In genomic region chrX:119516157-119516702, GRCh38 we compare ENCODE assay signal across 8 cellular contexts. TPM values are rescaled to one million over a fixed set of nuclear protein-coding genes. Genes with fewer than 3 reads are reported as not detected.
DNase-seq lines count a peak whose midpoint lies in the region; ATAC-seq and TF ChIP-seq lines count a peak whose summit lies in the region.

No MANE protein-coding gene starts in this region.

- TF ChIP-seq RAD21 in neural cell (conservative IDR thresholded peaks at IDR 0.05): peak; percentile 73

- no peak overlapping the region for H2AFZ ChIP-seq in neural cell (ENCODE audit: low read depth, low read length)

- no peak overlapping the region for H3K9ac ChIP-seq in neural cell (ENCODE audit: low read length)

- no peaks in the 10 kb centered on the region for H3K9me3 ChIP-seq in neural cell (ENCODE audit: low read length)

- H3K9me2 ChIP-seq in neural cell (ENCODE audit: insufficient read depth, low read length): no peaks in the 10 kb centered on the region

- no peaks in the 10 kb centered on the region for H3K79me2 ChIP-seq in neural cell (replicated peaks; ENCODE audit: insufficient read depth, low read length)

- TF ChIP-seq CTCF in neural cell (IDR thresholded peaks at IDR 0.05; ENCODE audit: poor library complexity, severe bottlenecking): peak; percentile 75

- no peak overlapping the region for H3K27ac ChIP-seq in neural cell (ENCODE audit: low read length)

- no peak for TF ChIP-seq EP300 in neural cell (conservative IDR thresholded peaks at IDR 0.05; ENCODE audit: poor library complexity, severe bottlenecking)

- H3K4me2 ChIP-seq in neural cell (ENCODE audit: low read length): no peak overlapping the region

- H4K20me1 ChIP-seq in neural cell (ENCODE audit: insufficient read depth): no peaks in the 10 kb centered on the region

- no peaks in the 10 kb centered on the region for H3F3A ChIP-seq in neural cell (ENCODE audit: insufficient read depth, low read length, poor library complexity, severe bottlenecking)

- H3K27me3 ChIP-seq in neural cell (ENCODE audit: insufficient read depth, low read depth, low read length): no peaks in the 10 kb centered on the region

- DNase-seq in CMK (ENCODE audit: low read depth) (peak; percentile 42), GM19238 (ENCODE audit: insufficient read length, low spot score) (peak; percentile 60), NCI-H82 (lab: John Stamatoyannopoulos, UW) (peak; percentile 87), fibroblast of gingiva (ENCODE audit: low read depth) (peak; percentile 59)
- peak; percentile 68 for DNase-seq in activated CD8-positive, alpha-beta memory T cell treated with anti-CD3 and anti-CD28 coated beads for 24 hours

- ATAC-seq in HG03469 (IDR thresholded peaks at IDR 0.05; ENCODE audit: unreplicated experiment) (peak; percentile 60), HG02623 (IDR thresholded peaks at IDR 0.05; ENCODE audit: unreplicated experiment) (no peak)

- H3K36me3 ChIP-seq in neural cell (ENCODE audit: insufficient read depth, low read length): no peaks in the 10 kb centered on the region

- no peak overlapping the region for H3K4me3 ChIP-seq in neural cell (ENCODE audit: low read length)

TF ChIP-seq in neural cell, 6 proteins besides CTCF, POLR2A, EP300 and RAD21:
- TF ChIP-seq POLR2AphosphoS5 (IDR thresholded peaks at IDR 0.05): no peak
- TF ChIP-seq SMC3 (conservative IDR thresholded peaks at IDR 0.05; ENCODE audit: poor library complexity): peak; percentile 68

RNA-seq across cellular contexts. Expression of gene SLC25A5, which starts 48.0 kb away (rescaled TPM):
- 158 and 163 TPM in 2 replicates for polyA plus RNA-seq in neural cell
- 119 and 124 TPM in 2 replicates for polyA minus RNA-seq in neural cell

RNA-seq across cellular contexts. Expression of gene STEEP1, which starts 49.0 kb away (rescaled TPM):
- polyA plus RNA-seq in neural cell: 43.8 and 63.0 TPM in 2 replicates
- polyA minus RNA-seq in neural cell: 38.5 and 45.3 TPM in 2 replicates

RNA-seq across cellular contexts. Expression of gene UBE2A, which starts 58.1 kb away (rescaled TPM):
- 116 and 129 TPM in 2 replicates for polyA plus RNA-seq in neural cell
- 43.1 and 57.4 TPM in 2 replicates for polyA minus RNA-seq in neural cell
